ENCODE assay signal across 8 cellular contexts in the genomic region with DNA sequence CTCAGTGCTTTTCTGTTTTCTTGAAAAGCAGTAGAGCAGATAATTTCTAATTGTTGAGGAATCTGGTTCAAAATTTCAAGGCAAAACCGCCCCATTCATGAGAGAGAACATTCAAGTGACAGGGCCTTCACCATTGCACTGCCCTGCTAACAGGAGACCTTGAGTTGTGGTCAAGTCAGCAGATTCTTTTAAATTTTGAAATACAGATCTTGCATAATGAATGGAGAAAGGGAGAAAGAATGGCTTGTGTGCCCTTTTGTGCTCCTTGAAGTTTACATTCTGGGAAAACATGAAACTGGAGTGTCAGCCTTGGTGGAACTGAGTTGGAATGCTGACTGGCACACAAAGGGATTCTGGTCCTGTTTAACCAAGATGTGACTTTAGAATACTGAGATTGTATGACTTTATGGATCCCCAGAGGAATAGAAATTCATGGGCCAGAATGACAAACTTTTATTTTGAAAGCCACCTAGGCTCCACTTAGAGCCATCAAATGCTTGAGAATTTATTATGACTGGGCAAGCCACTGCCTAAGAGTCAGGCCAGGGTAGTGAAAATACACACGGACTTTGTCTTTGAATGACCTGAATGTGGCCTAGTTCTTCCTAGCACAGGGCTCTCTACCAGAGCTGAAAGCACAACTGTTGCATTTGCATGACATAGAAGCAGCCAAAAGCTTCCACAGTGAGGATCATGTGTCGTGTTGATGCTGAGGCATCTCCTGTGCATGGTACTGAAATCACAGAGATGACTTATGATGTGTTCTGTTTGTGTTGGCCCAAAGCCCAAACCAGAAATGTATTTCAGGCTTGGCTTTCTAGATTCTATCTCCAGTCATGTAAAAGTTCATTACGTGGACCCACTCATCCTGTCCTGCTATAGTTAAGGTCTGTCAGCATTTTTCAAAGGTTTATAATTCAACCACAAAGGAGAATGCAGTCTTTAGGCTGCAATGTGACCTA.
DNase-seq lines count a peak whose midpoint lies in the region; ATAC-seq and TF ChIP-seq lines count a peak whose summit lies in the region.

No MANE protein-coding gene starts in this region.

- H3K36me3 ChIP-seq in right atrium auricular region, result no peaks in the 10 kb centered on the region

- no peak for ATAC-seq in activated T-helper 17 cell treated with anti-CD3 and anti-CD28 coated beads, Interleukin-2, amount 50 U/mL, for 72 hours (replicated peaks)
- no peak for ATAC-seq in HG03039 (IDR thresholded peaks at IDR 0.05; ENCODE audit: unreplicated experiment)

- H3K4me3 ChIP-seq in HFF-Myc (replicated peaks; ENCODE audit: low read depth, low read length) (no peak overlapping the region), right atrium auricular region (no peak overlapping the region)

- peak overlapping the region; percentile 40 for H3K27ac ChIP-seq in VCaP
- peak overlapping the region; percentile 71 to 85 for H3K27ac ChIP-seq in right atrium auricular region

- no peaks in the 10 kb centered on the region for H3K9me3 ChIP-seq in right atrium auricular region

- H3K9me3 Mint-ChIP-seq in activated T-helper 17 cell treated with anti-CD3 and anti-CD28 coated beads, Interleukin-2, amount 50 U/mL, for 72 hours, result no peaks in the 10 kb centered on the region

- no peaks in the 10 kb centered on the region for H3K36me3 Mint-ChIP-seq in activated T-helper 17 cell treated with anti-CD3 and anti-CD28 coated beads, Interleukin-2, amount 50 U/mL, for 72 hours (ENCODE audit: low read depth)

- H3K4me3 Mint-ChIP-seq in activated T-helper 17 cell treated with anti-CD3 and anti-CD28 coated beads, Interleukin-2, amount 50 U/mL, for 72 hours, result no peak overlapping the region

- peaks cover 34% of the 10 kb centered on the region for H3K27me3 Mint-ChIP-seq in activated T-helper 17 cell treated with anti-CD3 and anti-CD28 coated beads, Interleukin-2, amount 50 U/mL, for 72 hours

- no peak overlapping the region for H3K27ac Mint-ChIP-seq in activated T-helper 17 cell treated with anti-CD3 and anti-CD28 coated beads, Interleukin-2, amount 50 U/mL, for 72 hours

- peak; percentile 97 for DNase-seq in HFF-Myc (ENCODE audit: extremely low read depth, low read depth)
- DNase-seq in right atrium auricular region (ENCODE audit: low spot score), result no peak
- peak; percentile 99 for DNase-seq in stromal cell of bone marrow (ENCODE audit: low read depth)
- no peak for DNase-seq in activated naive CD4-positive, alpha-beta T cell treated with Interleukin-2 at 50 U/mL for 16 hours
- DNase-seq in NCI-H146 treated with DMSO at 0.1 percent for 48 hours (lab: John Stamatoyannopoulos, UW; ENCODE audit: unreplicated experiment), result no peak

- TF ChIP-seq CTCF in HFF-Myc (IDR thresholded peaks at IDR 0.05; ENCODE audit: low read depth, low read length, missing control alignments) (no peak), VCaP (conservative IDR thresholded peaks at IDR 0.05) (no peak), right atrium auricular region (IDR thresholded peaks at IDR 0.05) (no peak)

- H3K27me3 ChIP-seq in right atrium auricular region, result no peaks in the 10 kb centered on the region

- no peaks in the 10 kb centered on the region for H3K4me1 Mint-ChIP-seq in activated T-helper 17 cell treated with anti-CD3 and anti-CD28 coated beads, Interleukin-2, amount 50 U/mL, for 72 hours

- H3K4me1 ChIP-seq in right atrium auricular region, result peaks cover 0 to 46% of the 10 kb centered on the region in 2 donors

Comparison
In these comparisons a context has a peak if more than half of its experiments do, and no peak if none do; other contexts are left out.
1. DNase-seq: peak in HFF-Myc (single experiment) and stromal cell of bone marrow (single experiment); none in right atrium auricular region (single experiment), activated naive CD4-positive, alpha-beta T cell treated with Interleukin-2 at 50 U/mL for 16 hours (single experiment) and NCI-H146 treated with DMSO at 0.1 percent for 48 hours (single experiment).